9 cellular contexts compared by ENCODE assay signal in the genomic region with DNA sequence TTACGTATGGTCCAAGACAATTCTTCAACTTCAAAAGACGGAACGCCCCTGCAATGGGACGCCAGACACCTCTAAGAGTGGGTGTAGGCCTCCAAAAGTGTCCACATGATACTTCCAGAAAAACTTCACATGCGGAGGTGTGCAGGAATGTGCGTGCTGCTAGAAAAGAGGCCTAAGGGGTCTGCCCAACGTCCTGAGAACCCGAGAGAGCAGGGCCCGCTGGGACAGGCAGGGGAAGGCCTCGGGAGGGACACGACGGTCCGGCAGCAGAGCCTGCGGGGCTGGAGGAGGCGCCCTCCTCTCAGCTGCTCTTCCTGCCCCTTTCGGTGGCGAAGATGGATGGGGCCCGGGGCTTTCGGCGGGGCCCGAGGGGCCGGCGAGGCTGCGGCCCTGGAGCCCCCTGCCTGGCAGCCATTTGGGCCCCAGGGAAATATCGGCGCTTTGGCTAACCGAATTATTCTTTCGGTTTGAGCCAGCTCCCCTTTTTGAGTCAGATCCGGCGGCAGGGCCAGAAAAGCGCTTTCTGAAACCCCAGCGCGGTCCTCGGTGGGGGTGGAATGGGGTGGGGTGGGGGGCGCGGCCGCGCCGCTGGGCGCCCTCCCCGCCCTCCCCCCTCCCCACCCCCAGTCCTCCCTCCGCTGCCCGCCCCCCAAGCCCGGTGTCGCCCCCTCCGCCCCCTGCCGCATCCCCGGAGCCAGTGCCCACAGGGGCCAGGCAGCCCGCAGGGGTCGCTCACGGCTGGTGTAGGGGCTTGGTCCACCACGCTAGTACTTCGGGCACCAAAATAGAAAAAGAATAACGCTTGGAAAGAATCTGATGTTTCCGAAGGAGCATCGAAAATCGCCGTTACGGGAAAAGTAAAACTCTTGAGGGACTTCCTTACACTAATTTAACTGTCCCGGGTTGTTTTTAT. TPM values are rescaled to one million over a fixed set of nuclear protein-coding genes. Genes with fewer than 3 reads are reported as not detected.
A peak's percentile ranks its signal among the peaks of the same experiment; 100 is the strongest.
DNase-seq lines count a peak whose midpoint lies in the region; ATAC-seq and TF ChIP-seq lines count a peak whose summit lies in the region.
"Had no signal": no experiment of that assay in that cellular context is flagged by ENCODE, and none has a peak within 500 bp of the region (broad histone marks: within the 10 kb centered on the region; RNA-seq: fewer than 3 reads in every experiment).

No MANE protein-coding gene starts in this region.

- DNase-seq in CD14-positive monocyte (ENCODE audit: low spot score) (no peak), HFFc6 (no peak), nephron progenitor cell (peak; percentile 69), tibial nerve (ENCODE audit: low spot score in 2 of 2) (no peak), NCI-H2107 (lab: John Stamatoyannopoulos, UW) (no peak), SIG-M5 treated with dmso at 0.1 percent for 504 hours (lab: John Stamatoyannopoulos, UW; ENCODE audit: unreplicated experiment) (no peak)
- DNase-seq in activated CD4-positive, alpha-beta T cell treated with anti-CD3 and anti-CD28 coated beads for 48 hours = peak; percentile 83
- peak in 2 of 3 experiments; percentile 39 to 40 for DNase-seq in effector memory CD8-positive, alpha-beta T cell

- peak; percentile 21 for ATAC-seq in effector memory CD8-positive, alpha-beta T cell (replicated peaks)

- H3K4me1 Mint-ChIP-seq in CD14-positive monocyte (peaks cover 46% of the 10 kb centered on the region), HFFc6 (ENCODE audit: low read depth) (peaks cover 60% of the 10 kb centered on the region), nephron progenitor cell (peaks cover 48% of the 10 kb centered on the region)
- peaks cover 46 to 61% of the 10 kb centered on the region in 2 donors for H3K4me1 Mint-ChIP-seq in effector memory CD8-positive, alpha-beta T cell (ENCODE audit: low read depth in 2 of 2)

- peaks cover 0 to 60% (median 33%) of the 10 kb centered on the region in 4 donors for H3K4me1 ChIP-seq in tibial nerve

- H3K9me3 Mint-ChIP-seq in CD14-positive monocyte = peaks cover 0 to 3% (median 1%) of the 10 kb centered on the region in 7 donors
- no peaks in the 10 kb centered on the region for H3K9me3 Mint-ChIP-seq in HFFc6
- H3K9me3 Mint-ChIP-seq in effector memory CD8-positive, alpha-beta T cell = no peaks in the 10 kb centered on the region
- no peaks in the 10 kb centered on the region for H3K9me3 Mint-ChIP-seq in nephron progenitor cell

- no peaks in the 10 kb centered on the region for H3K36me3 ChIP-seq in tibial nerve

- TF ChIP-seq EP300 in tibial nerve (IDR thresholded peaks at IDR 0.05) = no peak

- intact Hi-C loops in CD14-positive monocyte (cut with micrococcal nuclease) = loop anchor here in 1 of 2 donors (2.0 kb wide), 1 partner anchor 41 kb away; no protein-coding TSS in a partner anchor

- WGBS in tibial nerve, 2 donors = 10 to 12% methylated on average over 31 to 44 of the region's 60 CpGs

- H3K4me3 Mint-ChIP-seq in CD14-positive monocyte (peak overlapping the region; percentile 78 to 88), HFFc6 (peak overlapping the region; percentile 83), nephron progenitor cell (peak overlapping the region; percentile 69)
- peak overlapping the region; percentile 79 to 80 for H3K4me3 Mint-ChIP-seq in effector memory CD8-positive, alpha-beta T cell

- peak overlapping the region; percentile 9 to 93 (median 86) for H3K27ac ChIP-seq in tibial nerve

- TF ChIP-seq CTCF in CD14-positive monocyte (IDR thresholded peaks at IDR 0.05) (peak; percentile 6), HFFc6 (IDR thresholded peaks at IDR 0.05) (peak; percentile 68), nephron progenitor cell (IDR thresholded peaks at IDR 0.05) (no peak), tibial nerve (IDR thresholded peaks at IDR 0.05) (peak in 2 of 5 experiments; percentile 36 to 37)

- peaks cover 14 to 33% (median 31%) of the 10 kb centered on the region in 3 donors for H3K27me3 Mint-ChIP-seq in CD14-positive monocyte (ENCODE audit: low read depth in 3 of 3)
- H3K27me3 Mint-ChIP-seq in HFFc6 (ENCODE audit: insufficient read depth) = peaks cover 9% of the 10 kb centered on the region
- no peaks in the 10 kb centered on the region for H3K27me3 Mint-ChIP-seq in effector memory CD8-positive, alpha-beta T cell
- peaks cover 12% of the 10 kb centered on the region for H3K27me3 Mint-ChIP-seq in nephron progenitor cell (ENCODE audit: low read depth, poor library complexity)

- H3K27ac Mint-ChIP-seq in CD14-positive monocyte (peak overlapping the region; percentile 38 to 86 (median 82)), HFFc6 (peak overlapping the region; percentile 61), nephron progenitor cell (no peak overlapping the region)
- peak overlapping the region; percentile 87 to 91 for H3K27ac Mint-ChIP-seq in effector memory CD8-positive, alpha-beta T cell

- H3K9me3 ChIP-seq in tibial nerve = no peaks in the 10 kb centered on the region

- TF ChIP-seq POLR2A in tibial nerve (IDR thresholded peaks at IDR 0.05) = no peak

- peak overlapping the region; percentile 43 to 71 (median 67) for H3K4me3 ChIP-seq in tibial nerve

- H3K36me3 Mint-ChIP-seq in CD14-positive monocyte (peaks cover 0 to 8% of the 10 kb centered on the region in 2 donors), HFFc6 (ENCODE audit: low read depth) (no peaks in the 10 kb centered on the region), nephron progenitor cell (ENCODE audit: low read depth) (no peaks in the 10 kb centered on the region)
- peaks cover 10% of the 10 kb centered on the region for H3K36me3 Mint-ChIP-seq in effector memory CD8-positive, alpha-beta T cell (ENCODE audit: insufficient read depth)

- H3K27me3 ChIP-seq in tibial nerve = no peaks in the 10 kb centered on the region

RNA-seq across cellular contexts. Expression of a gene that starts 9.2 kb away (rescaled TPM):
- polyA plus RNA-seq in CD14-positive monocyte = 10 to 100 TPM; 27.8 to 37.7 TPM
- total RNA-seq in HFFc6 (2021; fragmentation: NEBNext Ultra II Directional; extraction: Animal tissue kit (Norgen Biotek cat#: 25700)) = 10 to 100 TPM in 3 of 6 experiments, 1 to 10 TPM in 3; 9.6 to 13.6 (median 10.0) TPM
- 10 to 100 TPM; 23.8 to 56.4 (median 40.3) TPM for total RNA-seq in tibial nerve

RNA-seq across cellular contexts. Expression of a gene that starts 22.2 kb away (rescaled TPM):
- polyA plus RNA-seq in CD14-positive monocyte = not detected
- total RNA-seq in HFFc6 (2021; fragmentation: NEBNext Ultra II Directional; extraction: Animal tissue kit (Norgen Biotek cat#: 25700)) = not detected
- total RNA-seq in tibial nerve = 1 to 10 TPM in 1 of 4 donors, not detected in 3; 1.5 TPM
- total RNA-seq: myocyte had no signal

Comparison
In these comparisons a context has a peak if more than half of its experiments do, and no peak if none do; other contexts are left out.
1. DNase-seq: peak in activated CD4-positive, alpha-beta T cell treated with anti-CD3 and anti-CD28 coated beads for 48 hours (single experiment), effector memory CD8-positive, alpha-beta T cell (2 of 3) and nephron progenitor cell (single experiment); none in CD14-positive monocyte (single experiment), HFFc6 (single experiment), tibial nerve (0 of 2), NCI-H2107 (single experiment) and SIG-M5 treated with dmso at 0.1 percent for 504 hours (single experiment).
2. Peak in every context shown above with its lines, with median percentiles within 50 percentile points of each other: H3K4me3 Mint-ChIP-seq.